15 cellular contexts compared by ENCODE assay signal in genomic region chr4:7050481-7051143, GRCh38.
"Had no signal": no experiment of that assay in that cellular context is flagged by ENCODE, and none has a peak within 500 bp of the region (broad histone marks: within the 10 kb centered on the region; RNA-seq: fewer than 3 reads in every experiment).

No MANE protein-coding gene starts in this region.

- H3K27ac ChIP-seq: SK-N-MC, skin epidermis, suprapubic skin had no signal

- H3K27me3 ChIP-seq: suprapubic skin had no signal

- DNase-seq: activated CD4-positive, alpha-beta T cell treated with anti-CD3 and anti-CD28 coated beads for 1 hour; activated CD4-positive, alpha-beta T cell treated with anti-CD3 and anti-CD28 coated beads, Interleukin-2, amount 50 U/mL, for 4 hours; activated T-cell treated with anti-CD3 and anti-CD28 coated beads, Interleukin-2, amount 50 U/mL, for 1 hour; amygdala; cortex of kidney; effector CD4-positive, alpha-beta T cell; foreskin fibroblast; stimulated activated naive CD8-positive, alpha-beta T cell treated with anti-CD3 and anti-CD28 coated beads, Interleukin-15, Interleukin-2, amounts not matched to agents 100 U/mL and 50 U/mL, for 24 hours; T-cell; T1000 had no signal

- FAIRE-seq: endothelial cell of umbilical vein had no signal

- H3K9me3 ChIP-seq: suprapubic skin had no signal

- H3K4me3 ChIP-seq: lung, SK-N-MC, skin epidermis, suprapubic skin had no signal

- ATAC-seq: stimulated activated naive CD8-positive, alpha-beta T cell treated with anti-CD3 and anti-CD28 coated beads, Interleukin-15, Interleukin-2, amounts not matched to agents 100 U/mL and 50 U/mL, for 24 hours; T-cell had no signal
